In the genomic region with DNA sequence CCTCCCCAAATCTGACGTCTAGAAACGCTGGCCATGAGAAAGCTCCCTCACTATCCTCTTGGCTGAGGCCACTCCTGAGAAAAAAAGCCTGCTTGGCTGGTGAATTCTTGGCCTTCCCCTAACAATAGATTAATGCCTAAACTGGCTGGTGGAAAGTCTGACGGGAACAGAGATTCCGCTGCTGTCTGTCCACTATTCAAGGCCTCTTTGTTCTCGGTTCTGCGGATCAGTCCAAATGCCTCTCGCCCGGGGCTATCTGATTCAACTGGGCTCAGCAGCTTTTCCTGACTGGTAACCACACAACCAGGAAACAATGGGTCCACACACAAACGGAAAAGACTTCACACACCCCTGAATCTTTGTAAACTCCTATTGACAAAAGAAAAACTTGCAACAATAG, we compare ENCODE assay signal across 12 cellular contexts. TPM values are rescaled to one million over a fixed set of nuclear protein-coding genes. Genes with fewer than 3 reads are reported as not detected.
A peak's percentile ranks its signal among the peaks of the same experiment; 100 is the strongest.
DNase-seq lines count a peak whose midpoint lies in the region; ATAC-seq and TF ChIP-seq lines count a peak whose summit lies in the region.
"Had no signal": no experiment of that assay in that cellular context is flagged by ENCODE, and none has a peak within 500 bp of the region (broad histone marks: within the 10 kb centered on the region; RNA-seq: fewer than 3 reads in every experiment).

No MANE protein-coding gene starts in this region.

- in situ Hi-C loops in astrocyte of the cerebellum (cut with HindIII; ENCODE audit: low sequenced_read_pairs) = no loop called here

- H3K27ac ChIP-seq in neuronal stem cell (replicated peaks; ENCODE audit: low read length) = no peak overlapping the region
- peak overlapping the region in 2 of 4 donors; percentile 1 to 52 for H3K27ac ChIP-seq in Peyer's patch

- H3K9ac ChIP-seq in neuronal stem cell (ENCODE audit: low read depth, low read length, poor library complexity) = no peak overlapping the region

- no peak overlapping the region for H2BK15ac ChIP-seq in neuronal stem cell (ENCODE audit: low read length)

- no peak for TF ChIP-seq CTCF in astrocyte of the cerebellum (IDR thresholded peaks at IDR 0.05; ENCODE audit: low read depth, low read length, missing control alignments)
- no peak for TF ChIP-seq CTCF in glutamatergic neuron (IDR thresholded peaks at IDR 0.05; ENCODE audit: partially characterized antibody, unreplicated experiment)
- no peak for TF ChIP-seq CTCF in Peyer's patch (IDR thresholded peaks at IDR 0.05)

- no peak overlapping the region for H2AFZ ChIP-seq in neuronal stem cell (ENCODE audit: low read length)

- TF ChIP-seq POLR2A in Peyer's patch (IDR thresholded peaks at IDR 0.05) = no peak

- no peak overlapping the region for H3K23ac ChIP-seq in neuronal stem cell (ENCODE audit: low read depth, low read length, poor library complexity)

- peaks cover 0 to 2% (median 0%) of the 10 kb centered on the region in 3 experiments for H3K27me3 ChIP-seq in neuronal stem cell (ENCODE audit: control insufficient read depth in 3 of 3, insufficient read depth in 3 of 3, low read depth in 1 of 3, low read length in 3 of 3)
- no peaks in the 10 kb centered on the region for H3K27me3 ChIP-seq in Peyer's patch
- no peaks in the 10 kb centered on the region for H3K27me3 ChIP-seq in MG63

- H2BK5ac ChIP-seq in neuronal stem cell (ENCODE audit: low read length) = peak overlapping the region; percentile 4

- H3K4me3 ChIP-seq in astrocyte of the cerebellum (ENCODE audit: low read depth, low read length) (no peak overlapping the region), neuronal stem cell (ENCODE audit: low read length in 2 of 2) (no peak overlapping the region), Peyer's patch (no peak overlapping the region), MG63 (no peak overlapping the region)

- H3K18ac ChIP-seq in neuronal stem cell (ENCODE audit: low read length) = no peak overlapping the region

- H4K91ac ChIP-seq in neuronal stem cell (ENCODE audit: low read depth, low read length, poor library complexity) = no peak overlapping the region

- H3K36me3 Mint-ChIP-seq in glutamatergic neuron (ENCODE audit: unreplicated experiment) = peaks cover 7% of the 10 kb centered on the region
- H3K36me3 Mint-ChIP-seq: immature natural killer cell had no signal

- peaks cover 63% of the 10 kb centered on the region for H3K4me1 Mint-ChIP-seq in glutamatergic neuron (ENCODE audit: low read depth, unreplicated experiment)
- H3K4me1 Mint-ChIP-seq: immature natural killer cell had no signal

- H3K79me1 ChIP-seq in neuronal stem cell (ENCODE audit: low read depth, low read length) = peaks cover 16% of the 10 kb centered on the region

- no peak overlapping the region for H4K8ac ChIP-seq in neuronal stem cell (ENCODE audit: low read depth, low read length)

- no peak overlapping the region for H3K4me2 ChIP-seq in neuronal stem cell (ENCODE audit: insufficient read depth, low read length, poor library complexity, severe bottlenecking)

- ATAC-seq in HG02642 (IDR thresholded peaks at IDR 0.05; ENCODE audit: poor library complexity, unreplicated experiment) = no peak

- H2AK5ac ChIP-seq in neuronal stem cell (ENCODE audit: low read depth, low read length) = no peak overlapping the region

- no peak overlapping the region for H2BK120ac ChIP-seq in neuronal stem cell (ENCODE audit: low read depth, low read length)

- H3K4me3 Mint-ChIP-seq in glutamatergic neuron (ENCODE audit: unreplicated experiment) = no peak overlapping the region
- H3K4me3 Mint-ChIP-seq: immature natural killer cell had no signal

- H3K4ac ChIP-seq in neuronal stem cell (ENCODE audit: low read length) = no peak overlapping the region

- H3K27ac Mint-ChIP-seq in glutamatergic neuron (ENCODE audit: unreplicated experiment) = peak overlapping the region; percentile 15
- H3K27ac Mint-ChIP-seq: immature natural killer cell had no signal

- WGBS in neuronal stem cell (ENCODE audit: extremely low coverage in 2 of 2, insufficient read length in 2 of 2, insufficient replicate concordance in 1 of 2), 2 donors = no CpG with 5 or more reads among the region's 9 CpGs

- no peak overlapping the region for H2BK12ac ChIP-seq in neuronal stem cell (ENCODE audit: low read length)

- peaks cover 18% of the 10 kb centered on the region for H3K9me3 Mint-ChIP-seq in glutamatergic neuron (ENCODE audit: unreplicated experiment)

- H3K14ac ChIP-seq in neuronal stem cell (ENCODE audit: low read length) = no peak overlapping the region

- peaks cover 7% of the 10 kb centered on the region for H3K27me3 Mint-ChIP-seq in glutamatergic neuron (ENCODE audit: unreplicated experiment)

- DNase-seq in astrocyte of the cerebellum (ENCODE audit: low read depth) = peak; percentile 37
- no peak for DNase-seq in glutamatergic neuron
- no peak for DNase-seq in neuronal stem cell (ENCODE audit: low spot score)
- DNase-seq in ureter (ENCODE audit: low spot score) = peak; percentile 45
- no peak for DNase-seq in Peyer's patch
- no peak for DNase-seq in MG63
- DNase-seq in AG08395 (ENCODE audit: low spot score) = no peak
- DNase-seq: cerebellar nuclear complex, immature natural killer cell, IMR-90, NCI-H345 had no signal

- H3K36me3 ChIP-seq in neuronal stem cell (replicated peaks in 1 of 2; ENCODE audit: control insufficient read depth in 2 of 2, insufficient read depth in 2 of 2, low read length in 2 of 2) (no peaks in the 10 kb centered on the region), Peyer's patch (no peaks in the 10 kb centered on the region), MG63 (peaks cover 25% of the 10 kb centered on the region)

- H3K4me1 ChIP-seq in neuronal stem cell (ENCODE audit: control insufficient read depth in 2 of 2, insufficient read depth in 1 of 2, low read depth in 1 of 2, low read length in 2 of 2) = peaks cover 0 to 32% of the 10 kb centered on the region in 2 donors
- peaks cover 0 to 10% (median 0%) of the 10 kb centered on the region in 4 donors for H3K4me1 ChIP-seq in Peyer's patch

- H3K9me3 ChIP-seq in neuronal stem cell (replicated peaks in 1 of 2; ENCODE audit: control insufficient read depth in 2 of 2, insufficient read depth in 1 of 2, low read depth in 1 of 2, low read length in 2 of 2) (no peaks in the 10 kb centered on the region), Peyer's patch (no peaks in the 10 kb centered on the region), MG63 (no peaks in the 10 kb centered on the region)

RNA-seq across cellular contexts. Expression of a gene that starts 27.2 kb away (rescaled TPM):
- total RNA-seq in glutamatergic neuron (ENCODE audit: unreplicated experiment) (226 TPM), ureter (20.2 TPM), Peyer's patch (100 to 1,000 TPM in 1 of 4 donors, 10 to 100 TPM in 2, 1 to 10 TPM in 1; 7.5 to 148 (median 21.0) TPM)
- polyA plus RNA-seq in neuronal stem cell (2013, experiment 1 of 2) = 105 TPM
- 108 TPM for polyA plus RNA-seq in neuronal stem cell (2013, experiment 2 of 2)
- 204 and 346 TPM in 2 replicates for total RNA-seq in MG63 (2014; rRNA removed; shearing (Covaris generic); ENCODE audit: low replicate concordance)

Comparison
In these comparisons a context has a peak if more than half of its experiments do, and no peak if none do; other contexts are left out.
1. DNase-seq: peak in astrocyte of the cerebellum (single experiment) and ureter (single experiment); none in glutamatergic neuron (single experiment), neuronal stem cell (single experiment), Peyer's patch (0 of 3), MG63 (single experiment) and AG08395 (single experiment).